ENCODE assay signal across 8 cellular contexts in the genomic region with DNA sequence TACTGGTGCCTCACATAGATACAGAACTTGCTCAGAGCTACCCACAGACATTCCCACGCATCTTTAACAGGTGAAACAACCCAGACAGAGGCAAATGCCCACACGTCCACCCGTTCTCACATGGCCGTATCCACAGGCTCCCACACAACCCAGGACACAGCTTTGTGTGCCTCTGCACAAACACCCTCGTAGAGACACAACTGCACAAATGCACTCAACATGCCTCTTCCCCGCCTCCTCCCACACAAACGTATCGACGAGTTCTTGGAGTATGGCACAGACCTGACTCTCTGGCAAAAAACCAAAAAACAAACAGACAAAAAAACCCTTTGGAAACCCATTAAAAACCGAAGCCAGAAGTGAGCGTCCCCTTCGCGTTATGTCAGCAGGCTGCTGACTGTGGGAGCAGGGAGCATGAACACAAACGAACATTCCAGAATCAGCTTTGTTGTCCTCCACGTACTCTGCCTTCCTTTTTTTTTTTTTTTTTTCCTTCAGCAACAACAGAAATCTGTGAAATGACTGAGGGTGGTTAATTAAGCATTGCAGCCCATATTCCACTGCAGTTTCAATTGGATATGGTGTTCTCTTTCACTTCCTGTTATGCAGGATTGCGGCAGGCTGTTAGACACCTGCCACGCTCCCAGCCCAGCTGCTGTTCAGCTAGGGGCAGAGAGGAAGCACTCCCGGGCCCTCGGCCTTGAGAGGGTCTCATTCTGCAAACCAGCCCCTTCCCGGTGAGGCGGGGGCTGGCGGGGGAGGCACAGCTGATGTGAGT.
DNase-seq lines count a peak whose midpoint lies in the region; ATAC-seq lines count a peak whose summit lies in the region.

No MANE protein-coding gene starts in this region.

- H3K4me1 ChIP-seq in BLaER1 (peaks cover 52% of the 10 kb centered on the region), mucosa of stomach (ENCODE audit: control insufficient read depth, insufficient read depth, low read length) (peaks cover 17% of the 10 kb centered on the region)

- peak; percentile 64 for DNase-seq in NCI-H345 treated with DMSO at 0.1 percent for 48 hours (lab: John Stamatoyannopoulos, UW; ENCODE audit: unreplicated experiment)
- DNase-seq in amygdala (lab: John Stamatoyannopoulos, UW): peak in 42 of 56 donors; percentile 7 to 84 (median 30)
- DNase-seq in 8988T: no peak
- DNase-seq in KG1 (lab: John Stamatoyannopoulos, UW): no peak

- peak; percentile 94 for ATAC-seq in GM18909 (IDR thresholded peaks at IDR 0.05; ENCODE audit: poor library complexity, unreplicated experiment)
- ATAC-seq in HG03095 (IDR thresholded peaks at IDR 0.05; ENCODE audit: unreplicated experiment): peak; percentile 92

- no peaks in the 10 kb centered on the region for H4K20me1 ChIP-seq in BLaER1

- peak overlapping the region; percentile 70 for H3K4me2 ChIP-seq in BLaER1

- H3K9me3 ChIP-seq in BLaER1 (no peaks in the 10 kb centered on the region), mucosa of stomach (ENCODE audit: control insufficient read depth, low read length) (no peaks in the 10 kb centered on the region)

- H3K4me3 ChIP-seq in BLaER1 (no peak overlapping the region), mucosa of stomach (ENCODE audit: low read length) (peak overlapping the region; percentile 12)

- H3K9ac ChIP-seq in BLaER1: no peak overlapping the region; the same call in 1 of the 2 replicates
- peak overlapping the region; percentile 48 for H3K9ac ChIP-seq in mucosa of stomach (ENCODE audit: low read length)

- no peaks in the 10 kb centered on the region for H3K36me3 ChIP-seq in BLaER1
- H3K36me3 ChIP-seq in mucosa of stomach (ENCODE audit: control insufficient read depth, insufficient read depth, low read length): no peaks in the 10 kb centered on the region

- H3K27me3 ChIP-seq in BLaER1 (no peaks in the 10 kb centered on the region), mucosa of stomach (ENCODE audit: control insufficient read depth, insufficient read depth, low read length) (no peaks in the 10 kb centered on the region)

- peak overlapping the region; percentile 65 for H3K27ac ChIP-seq in BLaER1

Comparison
In these comparisons a context has a peak if more than half of its experiments do, and no peak if none do; other contexts are left out.
1. DNase-seq: peak in NCI-H345 treated with DMSO at 0.1 percent for 48 hours (single experiment) and amygdala (42 of 56); none in 8988T (single experiment) and KG1 (single experiment).